In genomic region chr5:1493413-1493812, GRCh38 we compare ENCODE assay signal across 22 cellular contexts.
A peak's percentile ranks its signal among the peaks of the same experiment; 100 is the strongest.
DNase-seq lines count a peak whose midpoint lies in the region; ATAC-seq and TF ChIP-seq lines count a peak whose summit lies in the region.
"Had no signal": no experiment of that assay in that cellular context is flagged by ENCODE, and none has a peak within 500 bp of the region (broad histone marks: within the 10 kb centered on the region; RNA-seq: fewer than 3 reads in every experiment).

No MANE protein-coding gene starts in this region.

- peaks cover 95% of the 10 kb centered on the region for H3K4me1 Mint-ChIP-seq in stimulated activated naive CD8-positive, alpha-beta T cell treated with anti-CD3 and anti-CD28 coated beads, Interleukin-15, Interleukin-2, amounts not matched to agents 100 ng/mL and 50 ng/mL, for 24 hours (ENCODE audit: low read depth)
- peaks cover 85% of the 10 kb centered on the region for H3K4me1 Mint-ChIP-seq in central memory CD8-positive, alpha-beta T cell
- peaks cover 84 to 100% of the 10 kb centered on the region in 2 donors for H3K4me1 Mint-ChIP-seq in stimulated activated naive B cell treated with anti-CD40 and anti-IgM and Interleukin-4, amounts not matched to agents 10 μg/mL and 1 μg/mL and 100 μg/mL, for 72 hours
- H3K4me1 Mint-ChIP-seq: endodermal cell had no signal

- H3K4me3 ChIP-seq in HL-60 (replicated peaks; ENCODE audit: insufficient read depth, low read length) = peak overlapping the region; percentile 50
- H3K4me3 ChIP-seq: left ventricle myocardium inferior, right lobe of liver, tibial nerve had no signal

- no peaks in the 10 kb centered on the region for H3K9me3 Mint-ChIP-seq in stimulated activated naive CD8-positive, alpha-beta T cell treated with anti-CD3 and anti-CD28 coated beads, Interleukin-15, Interleukin-2, amounts not matched to agents 100 ng/mL and 50 ng/mL, for 24 hours
- no peaks in the 10 kb centered on the region for H3K9me3 Mint-ChIP-seq in central memory CD8-positive, alpha-beta T cell
- peaks cover 0 to 2% of the 10 kb centered on the region in 2 donors for H3K9me3 Mint-ChIP-seq in stimulated activated naive B cell treated with anti-CD40 and anti-IgM and Interleukin-4, amounts not matched to agents 10 μg/mL and 1 μg/mL and 100 μg/mL, for 72 hours
- H3K9me3 Mint-ChIP-seq: CD4-positive, alpha-beta memory T cell; endodermal cell had no signal

- no peak for TF ChIP-seq CTCF in HL-60 (IDR thresholded peaks at IDR 0.05; ENCODE audit: insufficient read depth, low read length)

- no peak overlapping the region for H3K27ac ChIP-seq in HL-60 (replicated peaks)
- H3K27ac ChIP-seq: left ventricle myocardium inferior, right lobe of liver, tibial nerve had no signal

- peak overlapping the region; percentile 52 for H3K4me3 Mint-ChIP-seq in stimulated activated naive CD8-positive, alpha-beta T cell treated with anti-CD3 and anti-CD28 coated beads, Interleukin-15, Interleukin-2, amounts not matched to agents 100 ng/mL and 50 ng/mL, for 24 hours
- H3K4me3 Mint-ChIP-seq in central memory CD8-positive, alpha-beta T cell = peak overlapping the region; percentile 40
- H3K4me3 Mint-ChIP-seq in stimulated activated naive B cell treated with anti-CD40 and anti-IgM and Interleukin-4, amounts not matched to agents 10 μg/mL and 1 μg/mL and 100 μg/mL, for 72 hours = peak overlapping the region; percentile 76
- H3K4me3 Mint-ChIP-seq: CD4-positive, alpha-beta memory T cell; endodermal cell had no signal

- no peak for ATAC-seq in stimulated activated naive CD8-positive, alpha-beta T cell treated with anti-CD3 and anti-CD28 coated beads, Interleukin-15, Interleukin-2, amounts not matched to agents 100 U/mL and 50 U/mL, for 24 hours
- no peak for ATAC-seq in central memory CD8-positive, alpha-beta T cell (replicated peaks; ENCODE audit: extremely low read depth, poor library complexity, severe bottlenecking)
- ATAC-seq in stimulated activated naive B cell treated with anti-CD40 and anti-IgM and Interleukin-4, amounts not matched to agents 10 μg/mL and 1 μg/mL and 100 μg/mL, for 72 hours (replicated peaks) = no peak
- no peak for ATAC-seq in GM18907 (IDR thresholded peaks at IDR 0.05; ENCODE audit: unreplicated experiment)
- ATAC-seq: HCT116, right lobe of liver had no signal

- H3K36me3 Mint-ChIP-seq in stimulated activated naive CD8-positive, alpha-beta T cell treated with anti-CD3 and anti-CD28 coated beads, Interleukin-15, Interleukin-2, amounts not matched to agents 100 ng/mL and 50 ng/mL, for 24 hours (ENCODE audit: low read depth) = peaks cover 63% of the 10 kb centered on the region
- H3K36me3 Mint-ChIP-seq in central memory CD8-positive, alpha-beta T cell (ENCODE audit: insufficient read depth) = peaks cover 50% of the 10 kb centered on the region
- peaks cover 73 to 93% of the 10 kb centered on the region in 2 donors for H3K36me3 Mint-ChIP-seq in stimulated activated naive B cell treated with anti-CD40 and anti-IgM and Interleukin-4, amounts not matched to agents 10 μg/mL and 1 μg/mL and 100 μg/mL, for 72 hours

- no peak for DNase-seq in stimulated activated naive CD8-positive, alpha-beta T cell treated with anti-CD3 and anti-CD28 coated beads, Interleukin-15, Interleukin-2, amounts not matched to agents 100 U/mL and 50 U/mL, for 24 hours
- DNase-seq in HL-60 (ENCODE audit: low read depth in 1 of 2, low spot score in 1 of 2) (no peak), NCI-H1105 treated with DMSO at 0.1 percent for 48 hours (lab: John Stamatoyannopoulos, UW) (no peak), epidermal melanocyte (ENCODE audit: insufficient read length, low spot score) (no peak)
- DNase-seq in central memory CD8-positive, alpha-beta T cell (ENCODE audit: low spot score in 2 of 2) = no peak
- DNase-seq in stimulated activated naive B cell treated with anti-CD40 and anti-IgM and Interleukin-4, amounts not matched to agents 10 μg/mL and 1 μg/mL and 100 μg/mL, for 72 hours = no peak
- DNase-seq: activated CD4-positive, alpha-beta T cell treated with anti-CD3 and anti-CD28 coated beads, Interleukin-2, amount 50 U/mL, for 1 hour; activated naive CD4-positive, alpha-beta T cell; cortex of kidney; endodermal cell; Kasumi-1; left ventricle myocardium inferior; midbrain; NCI-H187 treated with DMSO at 0.1 percent for 48 hours; NCI-H69; right lobe of liver; stimulated activated CD4-positive, alpha-beta T cell treated with anti-CD3 and anti-CD28 coated beads, Interleukin-4, amount 100 ng/mL, for 4 hours had no signal

- H3K27me3 Mint-ChIP-seq in stimulated activated naive CD8-positive, alpha-beta T cell treated with anti-CD3 and anti-CD28 coated beads, Interleukin-15, Interleukin-2, amounts not matched to agents 100 ng/mL and 50 ng/mL, for 24 hours = no peaks in the 10 kb centered on the region
- no peaks in the 10 kb centered on the region for H3K27me3 Mint-ChIP-seq in central memory CD8-positive, alpha-beta T cell
- H3K27me3 Mint-ChIP-seq in stimulated activated naive B cell treated with anti-CD40 and anti-IgM and Interleukin-4, amounts not matched to agents 10 μg/mL and 1 μg/mL and 100 μg/mL, for 72 hours = no peaks in the 10 kb centered on the region
- H3K27me3 Mint-ChIP-seq: CD4-positive, alpha-beta memory T cell had no signal

- peak overlapping the region; percentile 31 for H3K27ac Mint-ChIP-seq in stimulated activated naive CD8-positive, alpha-beta T cell treated with anti-CD3 and anti-CD28 coated beads, Interleukin-15, Interleukin-2, amounts not matched to agents 100 ng/mL and 50 ng/mL, for 24 hours
- peak overlapping the region; percentile 29 for H3K27ac Mint-ChIP-seq in central memory CD8-positive, alpha-beta T cell (ENCODE audit: low read depth)
- H3K27ac Mint-ChIP-seq in stimulated activated naive B cell treated with anti-CD40 and anti-IgM and Interleukin-4, amounts not matched to agents 10 μg/mL and 1 μg/mL and 100 μg/mL, for 72 hours = peak overlapping the region; percentile 98
- H3K27ac Mint-ChIP-seq: endodermal cell had no signal

- H3K27me3 ChIP-seq in HL-60 (ENCODE audit: insufficient read depth, poor library complexity, severe bottlenecking) = no peaks in the 10 kb centered on the region
- H3K27me3 ChIP-seq: right lobe of liver, tibial nerve had no signal

Comparison
In these comparisons a context has a peak if more than half of its experiments do, and no peak if none do; other contexts are left out.
1. H3K27ac Mint-ChIP-seq: peak in every context shown above with its lines; median percentile 98 in stimulated activated naive B cell treated with anti-CD40 and anti-IgM and Interleukin-4, amounts not matched to agents 10 μg/mL and 1 μg/mL and 100 μg/mL, for 72 hours; 31 in stimulated activated naive CD8-positive, alpha-beta T cell treated with anti-CD3 and anti-CD28 coated beads, Interleukin-15, Interleukin-2, amounts not matched to agents 100 ng/mL and 50 ng/mL, for 24 hours; 29 in central memory CD8-positive, alpha-beta T cell.